Comparison of ENCODE assay signal across 1 cellular context in the genomic region with DNA sequence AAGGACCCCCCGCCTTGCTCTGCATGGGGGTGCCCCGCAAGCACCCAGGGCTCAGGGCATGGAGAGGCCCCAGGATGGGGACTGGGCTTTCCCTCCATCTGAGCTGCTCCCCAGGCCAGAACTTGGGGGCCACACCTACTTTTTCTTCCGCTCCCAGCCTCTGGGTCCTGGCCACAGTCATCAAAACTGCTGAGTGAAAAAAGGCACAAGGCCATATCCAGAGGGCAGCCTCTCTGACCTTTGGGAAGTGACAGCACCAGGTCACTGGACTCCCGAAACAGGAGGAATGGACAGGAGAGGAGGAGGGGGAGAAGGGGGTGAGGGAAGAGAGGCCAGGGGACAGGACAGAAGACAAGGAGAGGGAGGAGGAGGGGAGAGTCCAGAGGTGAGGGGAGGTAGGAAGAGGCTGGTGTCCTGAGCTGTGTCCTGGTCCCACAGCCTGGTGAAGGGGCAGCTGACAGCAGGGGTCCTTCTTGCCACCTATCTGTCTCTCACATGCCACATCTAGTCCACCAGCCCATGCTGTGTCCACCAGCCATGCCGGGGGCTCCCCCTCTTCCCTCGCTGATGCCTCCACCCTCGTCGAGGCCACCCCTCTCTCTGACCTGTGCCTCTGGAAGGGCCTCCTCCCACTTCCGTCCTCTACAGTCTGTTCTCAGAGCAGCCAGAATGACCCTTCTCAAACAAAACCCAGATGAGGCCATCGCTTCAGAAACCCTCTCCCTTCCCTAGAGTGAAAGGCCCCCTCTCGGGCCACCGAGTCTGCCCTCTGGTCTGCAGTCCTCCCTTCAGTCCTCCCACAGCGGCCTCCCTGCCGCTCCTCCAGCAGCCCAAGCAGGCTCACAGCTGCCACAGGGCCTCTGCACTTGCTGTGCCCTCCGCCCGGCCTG.
TF ChIP-seq lines count a peak whose summit lies in the region.

No MANE protein-coding gene starts in this region.

TF ChIP-seq in HepG2, 621 proteins besides CTCF, POLR2A, EP300 and RAD21 (continued from another document and continues in another):
- TF ChIP-seq THYN1 (CRISPR knock-in tag; IDR thresholded peaks at IDR 0.05; ENCODE audit: borderline replicate concordance, low read depth) (no peak), ZNF101 (CRISPR knock-in tag; IDR thresholded peaks at IDR 0.05; ENCODE audit: borderline replicate concordance, low read depth) (no peak), YEATS2 (CRISPR knock-in tag; IDR thresholded peaks at IDR 0.05; ENCODE audit: borderline replicate concordance) (no peak), TEAD3 (CRISPR knock-in tag; optimal IDR thresholded peaks at IDR 0.05; ENCODE audit: borderline replicate concordance) (peak; percentile 21), ZNF337 (CRISPR knock-in tag; IDR thresholded peaks at IDR 0.05; ENCODE audit: borderline replicate concordance, low read depth) (no peak), SPEN (CRISPR knock-in tag; IDR thresholded peaks at IDR 0.05; ENCODE audit: low read depth) (no peak; the same call in 1 of the 2 replicates), AGO1 (IDR thresholded peaks at IDR 0.05; ENCODE audit: low read depth, low read length, poor library complexity, severe bottlenecking) (peak; percentile 68), ADNP (CRISPR knock-in tag; IDR thresholded peaks at IDR 0.05) (peak; percentile 79; the same call in 1 of the 2 replicates), KLF16 (CRISPR knock-in tag; IDR thresholded peaks at IDR 0.05) (no peak), IKZF1 (IDR thresholded peaks at IDR 0.05) (no peak), GATAD2A (CRISPR knock-in tag; IDR thresholded peaks at IDR 0.05) (peak; percentile 36; the same call in 1 of the 2 replicates), ZNF572 (CRISPR knock-in tag; IDR thresholded peaks at IDR 0.05) (peak; percentile 94), MXI1 (IDR thresholded peaks at IDR 0.05; ENCODE audit: borderline replicate concordance, low read depth, low read length) (no peak), CBX2 (IDR thresholded peaks at IDR 0.05; ENCODE audit: low read depth, low read length) (no peak), CBX2 (CRISPR knock-in tag; IDR thresholded peaks at IDR 0.05; ENCODE audit: low read depth) (no peak), KMT2A (CRISPR knock-in tag; IDR thresholded peaks at IDR 0.05) (no peak; the same call in 1 of the 2 replicates), AHR (CRISPR knock-in tag; IDR thresholded peaks at IDR 0.05) (0 out of 2 replicates have a peak, but pooled peaks have one; percentile 59), SETDB1 (CRISPR knock-in tag; IDR thresholded peaks at IDR 0.05; ENCODE audit: borderline replicate concordance) (peak; percentile 44; the same call in 1 of the 2 replicates), DNMT3B (CRISPR knock-in tag; conservative IDR thresholded peaks at IDR 0.05) (no peak), SNRNP70 (IDR thresholded peaks at IDR 0.05; ENCODE audit: low read depth, low read length) (no peak), ZFX (CRISPR knock-in tag; IDR thresholded peaks at IDR 0.05; ENCODE audit: low read depth) (peak; percentile 67; the same call in 1 of the 2 replicates), ZNF235 (CRISPR knock-in tag; IDR thresholded peaks at IDR 0.05; ENCODE audit: borderline replicate concordance) (peak; percentile 70; the same call in 1 of the 2 replicates), ZNF782 (CRISPR knock-in tag; IDR thresholded peaks at IDR 0.05; ENCODE audit: borderline replicate concordance) (peak; percentile 89), ZFP82 (CRISPR knock-in tag; IDR thresholded peaks at IDR 0.05; ENCODE audit: borderline replicate concordance) (no peak), SOX13 (IDR thresholded peaks at IDR 0.05) (no peak), SOX13 (CRISPR knock-in tag; conservative IDR thresholded peaks at IDR 0.05 in 1 of 2, IDR thresholded peaks at IDR 0.05 in 1 of 2) (peak in 1 of 2 experiments; percentile 24; a peak in 2 of 4 replicates), NFYC (CRISPR knock-in tag; IDR thresholded peaks at IDR 0.05) (0 out of 2 replicates have a peak, but pooled peaks have one; percentile 19), SSRP1 (CRISPR knock-in tag; IDR thresholded peaks at IDR 0.05) (peak; percentile 55; the same call in 1 of the 2 replicates), SALL2 (CRISPR knock-in tag; IDR thresholded peaks at IDR 0.05) (0 out of 2 replicates have a peak, but pooled peaks have one; percentile 23), ZFP36L1 (CRISPR knock-in tag; IDR thresholded peaks at IDR 0.05) (no peak), RNF2 (conservative IDR thresholded peaks at IDR 0.05; ENCODE audit: low read depth) (no peak), SP140L (CRISPR knock-in tag; IDR thresholded peaks at IDR 0.05; ENCODE audit: borderline replicate concordance) (no peak), PCBP1 (IDR thresholded peaks at IDR 0.05; ENCODE audit: borderline replicate concordance, low read depth, low read length) (0 out of 2 replicates have a peak, but pooled peaks have one; percentile 55), ZKSCAN5 (CRISPR knock-in tag; IDR thresholded peaks at IDR 0.05) (peak; percentile 94), ZNF10 (CRISPR knock-in tag; IDR thresholded peaks at IDR 0.05; ENCODE audit: borderline replicate concordance, low read depth) (no peak), ZNF549 (CRISPR knock-in tag; IDR thresholded peaks at IDR 0.05) (no peak), TOPORS (CRISPR knock-in tag; IDR thresholded peaks at IDR 0.05) (no peak), KLF15 (CRISPR knock-in tag; IDR thresholded peaks at IDR 0.05; ENCODE audit: borderline replicate concordance) (no peak), PRPF4 (IDR thresholded peaks at IDR 0.05; ENCODE audit: low read depth, low read length, poor library complexity, severe bottlenecking) (peak; percentile 22), RBM39 (IDR thresholded peaks at IDR 0.05; ENCODE audit: low read depth, low read length, poor library complexity, severe bottlenecking) (no peak), AKAP8 (CRISPR knock-in tag; IDR thresholded peaks at IDR 0.05) (peak; percentile 40; the same call in 1 of the 2 replicates), ZNF34 (CRISPR knock-in tag; IDR thresholded peaks at IDR 0.05; ENCODE audit: borderline replicate concordance) (no peak), BORCS8-MEF2B (CRISPR knock-in tag; IDR thresholded peaks at IDR 0.05) (peak; percentile 32; the same call in 1 of the 2 replicates)
- TF ChIP-seq, protein P1, sequence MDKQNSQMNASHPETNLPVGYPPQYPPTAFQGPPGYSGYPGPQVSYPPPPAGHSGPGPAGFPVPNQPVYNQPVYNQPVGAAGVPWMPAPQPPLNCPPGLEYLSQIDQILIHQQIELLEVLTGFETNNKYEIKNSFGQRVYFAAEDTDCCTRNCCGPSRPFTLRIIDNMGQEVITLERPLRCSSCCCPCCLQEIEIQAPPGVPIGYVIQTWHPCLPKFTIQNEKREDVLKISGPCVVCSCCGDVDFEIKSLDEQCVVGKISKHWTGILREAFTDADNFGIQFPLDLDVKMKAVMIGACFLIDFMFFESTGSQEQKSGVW (CRISPR knock-in tag; IDR thresholded peaks at IDR 0.05; ENCODE audit: borderline replicate concordance) = no peak
- TF ChIP-seq, protein P2, sequence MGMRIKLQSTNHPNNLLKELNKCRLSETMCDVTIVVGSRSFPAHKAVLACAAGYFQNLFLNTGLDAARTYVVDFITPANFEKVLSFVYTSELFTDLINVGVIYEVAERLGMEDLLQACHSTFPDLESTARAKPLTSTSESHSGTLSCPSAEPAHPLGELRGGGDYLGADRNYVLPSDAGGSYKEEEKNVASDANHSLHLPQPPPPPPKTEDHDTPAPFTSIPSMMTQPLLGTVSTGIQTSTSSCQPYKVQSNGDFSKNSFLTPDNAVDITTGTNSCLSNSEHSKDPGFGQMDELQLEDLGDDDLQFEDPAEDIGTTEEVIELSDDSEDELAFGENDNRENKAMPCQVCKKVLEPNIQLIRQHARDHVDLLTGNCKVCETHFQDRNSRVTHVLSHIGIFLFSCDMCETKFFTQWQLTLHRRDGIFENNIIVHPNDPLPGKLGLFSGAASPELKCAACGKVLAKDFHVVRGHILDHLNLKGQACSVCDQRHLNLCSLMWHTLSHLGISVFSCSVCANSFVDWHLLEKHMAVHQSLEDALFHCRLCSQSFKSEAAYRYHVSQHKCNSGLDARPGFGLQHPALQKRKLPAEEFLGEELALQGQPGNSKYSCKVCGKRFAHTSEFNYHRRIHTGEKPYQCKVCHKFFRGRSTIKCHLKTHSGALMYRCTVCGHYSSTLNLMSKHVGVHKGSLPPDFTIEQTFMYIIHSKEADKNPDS (CRISPR knock-in tag; IDR thresholded peaks at IDR 0.05) = no peak; the same call in 1 of the 2 replicates
- TF ChIP-seq, protein P3, sequence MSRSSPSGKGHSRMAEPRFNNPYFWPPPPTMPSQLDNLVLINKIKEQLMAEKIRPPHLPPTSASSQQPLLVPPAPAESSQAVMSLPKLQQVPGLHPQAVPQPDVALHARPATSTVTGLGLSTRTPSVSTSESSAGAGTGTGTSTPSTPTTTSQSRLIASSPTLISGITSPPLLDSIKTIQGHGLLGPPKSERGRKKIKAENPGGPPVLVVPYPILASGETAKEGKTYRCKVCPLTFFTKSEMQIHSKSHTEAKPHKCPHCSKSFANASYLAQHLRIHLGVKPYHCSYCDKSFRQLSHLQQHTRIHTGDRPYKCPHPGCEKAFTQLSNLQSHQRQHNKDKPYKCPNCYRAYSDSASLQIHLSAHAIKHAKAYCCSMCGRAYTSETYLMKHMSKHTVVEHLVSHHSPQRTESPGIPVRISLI (CRISPR knock-in tag; IDR thresholded peaks at IDR 0.05; ENCODE audit: borderline replicate concordance) = peak; percentile 54; the same call in 1 of the 2 replicates
- TF ChIP-seq, protein P4, sequence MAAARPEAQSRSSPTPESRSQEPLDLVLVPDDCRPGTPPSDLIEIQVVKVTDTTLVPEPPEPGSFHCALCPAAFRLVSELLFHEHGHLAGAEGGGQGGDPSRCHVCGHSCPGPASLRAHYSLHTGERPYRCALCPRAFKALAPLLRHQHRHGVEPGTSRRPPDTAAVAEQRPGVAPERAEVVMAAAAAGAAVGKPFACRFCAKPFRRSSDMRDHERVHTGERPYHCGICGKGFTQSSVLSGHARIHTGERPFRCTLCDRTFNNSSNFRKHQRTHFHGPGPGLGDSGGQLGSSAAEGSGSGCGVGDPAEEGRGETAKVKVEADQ (CRISPR knock-in tag; IDR thresholded peaks at IDR 0.05; ENCODE audit: borderline replicate concordance) = peak; percentile 63; the same call in 1 of the 2 replicates
- TF ChIP-seq, protein P5, sequence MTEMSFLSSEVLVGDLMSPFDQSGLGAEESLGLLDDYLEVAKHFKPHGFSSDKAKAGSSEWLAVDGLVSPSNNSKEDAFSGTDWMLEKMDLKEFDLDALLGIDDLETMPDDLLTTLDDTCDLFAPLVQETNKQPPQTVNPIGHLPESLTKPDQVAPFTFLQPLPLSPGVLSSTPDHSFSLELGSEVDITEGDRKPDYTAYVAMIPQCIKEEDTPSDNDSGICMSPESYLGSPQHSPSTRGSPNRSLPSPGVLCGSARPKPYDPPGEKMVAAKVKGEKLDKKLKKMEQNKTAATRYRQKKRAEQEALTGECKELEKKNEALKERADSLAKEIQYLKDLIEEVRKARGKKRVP (CRISPR knock-in tag; IDR thresholded peaks at IDR 0.05) = no peak
- TF ChIP-seq, protein P6, sequence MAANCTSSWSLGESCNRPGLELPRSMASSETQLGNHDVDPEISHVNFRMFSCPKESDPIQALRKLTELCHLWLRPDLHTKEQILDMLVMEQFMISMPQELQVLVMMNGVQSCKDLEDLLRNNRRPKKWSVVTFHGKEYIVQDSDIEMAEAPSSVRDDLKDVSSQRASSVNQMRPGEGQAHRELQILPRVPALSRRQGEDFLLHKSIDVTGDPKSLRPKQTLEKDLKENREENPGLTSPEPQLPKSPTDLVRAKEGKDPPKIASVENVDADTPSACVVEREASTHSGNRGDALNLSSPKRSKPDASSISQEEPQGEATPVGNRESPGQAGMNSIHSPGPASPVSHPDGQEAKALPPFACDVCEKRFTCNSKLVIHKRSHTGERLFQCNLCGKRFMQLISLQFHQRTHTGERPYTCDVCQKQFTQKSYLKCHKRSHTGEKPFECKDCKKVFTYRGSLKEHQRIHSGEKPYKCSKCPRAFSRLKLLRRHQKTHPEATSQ (CRISPR knock-in tag; IDR thresholded peaks at IDR 0.05; ENCODE audit: borderline replicate concordance) = no peak
- TF ChIP-seq, protein P7, sequence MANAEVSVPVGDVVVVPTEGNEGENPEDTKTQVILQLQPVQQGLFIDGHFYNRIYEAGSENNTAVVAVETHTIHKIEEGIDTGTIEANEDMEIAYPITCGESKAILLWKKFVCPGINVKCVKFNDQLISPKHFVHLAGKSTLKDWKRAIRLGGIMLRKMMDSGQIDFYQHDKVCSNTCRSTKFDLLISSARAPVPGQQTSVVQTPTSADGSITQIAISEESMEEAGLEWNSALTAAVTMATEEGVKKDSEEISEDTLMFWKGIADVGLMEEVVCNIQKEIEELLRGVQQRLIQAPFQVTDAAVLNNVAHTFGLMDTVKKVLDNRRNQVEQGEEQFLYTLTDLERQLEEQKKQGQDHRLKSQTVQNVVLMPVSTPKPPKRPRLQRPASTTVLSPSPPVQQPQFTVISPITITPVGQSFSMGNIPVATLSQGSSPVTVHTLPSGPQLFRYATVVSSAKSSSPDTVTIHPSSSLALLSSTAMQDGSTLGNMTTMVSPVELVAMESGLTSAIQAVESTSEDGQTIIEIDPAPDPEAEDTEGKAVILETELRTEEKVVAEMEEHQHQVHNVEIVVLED (CRISPR knock-in tag; IDR thresholded peaks at IDR 0.05; ENCODE audit: borderline replicate concordance) = no peak
- TF ChIP-seq, protein P8, sequence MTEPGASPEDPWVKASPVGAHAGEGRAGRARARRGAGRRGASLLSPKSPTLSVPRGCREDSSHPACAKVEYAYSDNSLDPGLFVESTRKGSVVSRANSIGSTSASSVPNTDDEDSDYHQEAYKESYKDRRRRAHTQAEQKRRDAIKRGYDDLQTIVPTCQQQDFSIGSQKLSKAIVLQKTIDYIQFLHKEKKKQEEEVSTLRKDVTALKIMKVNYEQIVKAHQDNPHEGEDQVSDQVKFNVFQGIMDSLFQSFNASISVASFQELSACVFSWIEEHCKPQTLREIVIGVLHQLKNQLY (CRISPR knock-in tag; IDR thresholded peaks at IDR 0.05) = peak; percentile 25; the same call in 1 of the 2 replicates
- TF ChIP-seq, protein P9, sequence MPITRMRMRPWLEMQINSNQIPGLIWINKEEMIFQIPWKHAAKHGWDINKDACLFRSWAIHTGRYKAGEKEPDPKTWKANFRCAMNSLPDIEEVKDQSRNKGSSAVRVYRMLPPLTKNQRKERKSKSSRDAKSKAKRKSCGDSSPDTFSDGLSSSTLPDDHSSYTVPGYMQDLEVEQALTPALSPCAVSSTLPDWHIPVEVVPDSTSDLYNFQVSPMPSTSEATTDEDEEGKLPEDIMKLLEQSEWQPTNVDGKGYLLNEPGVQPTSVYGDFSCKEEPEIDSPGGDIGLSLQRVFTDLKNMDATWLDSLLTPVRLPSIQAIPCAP (CRISPR knock-in tag; IDR thresholded peaks at IDR 0.05; ENCODE audit: low read depth) = no peak
- TF ChIP-seq, protein P10, sequence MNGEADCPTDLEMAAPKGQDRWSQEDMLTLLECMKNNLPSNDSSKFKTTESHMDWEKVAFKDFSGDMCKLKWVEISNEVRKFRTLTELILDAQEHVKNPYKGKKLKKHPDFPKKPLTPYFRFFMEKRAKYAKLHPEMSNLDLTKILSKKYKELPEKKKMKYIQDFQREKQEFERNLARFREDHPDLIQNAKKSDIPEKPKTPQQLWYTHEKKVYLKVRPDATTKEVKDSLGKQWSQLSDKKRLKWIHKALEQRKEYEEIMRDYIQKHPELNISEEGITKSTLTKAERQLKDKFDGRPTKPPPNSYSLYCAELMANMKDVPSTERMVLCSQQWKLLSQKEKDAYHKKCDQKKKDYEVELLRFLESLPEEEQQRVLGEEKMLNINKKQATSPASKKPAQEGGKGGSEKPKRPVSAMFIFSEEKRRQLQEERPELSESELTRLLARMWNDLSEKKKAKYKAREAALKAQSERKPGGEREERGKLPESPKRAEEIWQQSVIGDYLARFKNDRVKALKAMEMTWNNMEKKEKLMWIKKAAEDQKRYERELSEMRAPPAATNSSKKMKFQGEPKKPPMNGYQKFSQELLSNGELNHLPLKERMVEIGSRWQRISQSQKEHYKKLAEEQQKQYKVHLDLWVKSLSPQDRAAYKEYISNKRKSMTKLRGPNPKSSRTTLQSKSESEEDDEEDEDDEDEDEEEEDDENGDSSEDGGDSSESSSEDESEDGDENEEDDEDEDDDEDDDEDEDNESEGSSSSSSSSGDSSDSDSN (CRISPR knock-in tag; IDR thresholded peaks at IDR 0.05) = peak; percentile 59; the same call in 1 of the 2 replicates
